Comparison of ENCODE assay signal across 3 cellular contexts in genomic region chr3:156194945-156195344, GRCh38.
DNase-seq lines count a peak whose midpoint lies in the region; ATAC-seq, FAIRE-seq and TF ChIP-seq lines count a peak whose summit lies in the region.
"Not testable (repeated sequence)": the region's sequence is repeated elsewhere in the genome, so short reads cannot be mapped to it uniquely, and the experiment has no call there.

No MANE protein-coding gene starts in this region.

- ATAC-seq in SK-N-SH treated with all-trans-retinoic acid at 6 μM for 48 hours, K562: not testable (repeated sequence)

- H3K9ac ChIP-seq in K562 (ENCODE audit: insufficient read depth in 1 of 2, low read depth in 2 of 2, low read length in 2 of 2), result not testable (repeated sequence)

- not testable (repeated sequence) for H3K9me1 ChIP-seq in K562 (ENCODE audit: control insufficient read depth, insufficient read depth, low read length)

- H4K20me1 ChIP-seq in K562 (replicated peaks; ENCODE audit: control insufficient read depth, insufficient read depth, low read length), result not testable (repeated sequence)

- POLR2A ChIA-PET in HEK293 (lab: Yijun Ruan, JAX); K562 (lab: Yijun Ruan, JAX): not testable (repeated sequence)

- not testable (repeated sequence) for TF ChIP-seq RAD21 in K562 (CRISPR knock-in tag; conservative IDR thresholded peaks at IDR 0.05 in 1 of 2, IDR thresholded peaks at IDR 0.05 in 1 of 2)

- WGBS in K562 (ENCODE audit: insufficient coverage, low coverage, missing lambda C conversion rate), result 0% methylated on average over 2 of the region's 2 CpGs

- CTCF ChIA-PET in HEK293 (lab: Yijun Ruan, JAX); K562 (lab: Yijun Ruan, JAX; ENCODE audit: low intra/inter-chr PET ratio): not testable (repeated sequence)

- not testable (repeated sequence) for TF ChIP-seq EP300 in K562 (IDR thresholded peaks at IDR 0.05; ENCODE audit: low read length)

- BruUV-seq in K562 (replicated peaks; lab: Mats Ljungman, UMichigan), result not testable (repeated sequence)

- H3K4me3 ChIP-seq in HEK293 (ENCODE audit: low read depth, low read length); K562: not testable (repeated sequence)

- DNase-seq in K562 (ENCODE audit: extremely low read depth in 1 of 4, low spot score in 3 of 4), result not testable (repeated sequence)

- not testable (repeated sequence) for H3K79me2 ChIP-seq in K562 (ENCODE audit: control insufficient read depth, insufficient read depth, low read length)

- H3K9me3 ChIP-seq in HEK293 (ENCODE audit: control insufficient read depth, insufficient read depth, low read depth, low read length); K562 (replicated peaks; ENCODE audit: control insufficient read depth, insufficient read depth, low read depth, low read length): not testable (repeated sequence)

- FAIRE-seq in K562 (lab: Jason Lieb, UNC), result not testable (repeated sequence)

- H3K36me3 ChIP-seq in HEK293 (ENCODE audit: control insufficient read depth in 2 of 2, insufficient read depth in 1 of 2, low read length in 2 of 2); K562 (ENCODE audit: control insufficient read depth, insufficient read depth, low read length): not testable (repeated sequence)

- H2AFZ ChIP-seq in K562 (ENCODE audit: low read depth, low read length), result not testable (repeated sequence)

- TF ChIP-seq CTCF in HEK293 (tag by site-specific recombination; IDR thresholded peaks at IDR 0.05); K562 (IDR thresholded peaks at IDR 0.05 in 2 of 3, conservative IDR thresholded peaks at IDR 0.05 in 1 of 3; ENCODE audit: insufficient read depth in 2 of 3, low read depth in 1 of 3, low read length in 3 of 3): not testable (repeated sequence)

- H3K27me3 ChIP-seq in K562 (ENCODE audit: control insufficient read depth in 2 of 2, insufficient read depth in 2 of 2, low read length in 2 of 2), result not testable (repeated sequence)

- intact Hi-C loops in K562 (cut with micrococcal nuclease), result not testable (repeated sequence)

- in situ Hi-C loops in K562 (cut with MboI), result not testable (repeated sequence)

- TF ChIP-seq POLR2A in K562 (conservative IDR thresholded peaks at IDR 0.05), result not testable (repeated sequence)

- not testable (repeated sequence) for H3K4me2 ChIP-seq in K562 (ENCODE audit: insufficient read depth, low read length)

- H3K27ac ChIP-seq in HEK293 (ENCODE audit: extremely low read depth, low read depth, low read length); K562 (ENCODE audit: extremely low read depth, low read depth, low read length): not testable (repeated sequence)

- H3K4me1 ChIP-seq in HEK293 (ENCODE audit: control insufficient read depth, insufficient read depth, low read length); K562 (replicated peaks in 1 of 2; ENCODE audit: control insufficient read depth in 2 of 2, insufficient read depth in 2 of 2, low read length in 2 of 2): not testable (repeated sequence)

TF ChIP-seq in HEK293, 187 proteins besides CTCF, POLR2A, EP300 and RAD21:
- TF ChIP-seq ZNF146 (tag by site-specific recombination; IDR thresholded peaks at IDR 0.05), result peak; percentile 58; the same call in 1 of the 2 replicates
TF ChIP-seq in HEK293: peak in this region for 1; not testable (repeated sequence) for 186.

TF ChIP-seq in SK-N-SH treated with all-trans-retinoic acid at 6 μM for 48 hours, 23 proteins besides CTCF, POLR2A, EP300 and RAD21:
- TF ChIP-seq ZNF8 (CRISPR knock-in tag; IDR thresholded peaks at IDR 0.05), result 0 out of 2 replicates have a peak, but pooled peaks have one; percentile 15

TF ChIP-seq in K562, 482 proteins besides CTCF, POLR2A, EP300 and RAD21:
- TF ChIP-seq ZNF146 (CRISPR knock-in tag; IDR thresholded peaks at IDR 0.05; ENCODE audit: unreplicated experiment), result peak; percentile 55
